10 cellular contexts compared by ENCODE assay signal in the genomic region with DNA sequence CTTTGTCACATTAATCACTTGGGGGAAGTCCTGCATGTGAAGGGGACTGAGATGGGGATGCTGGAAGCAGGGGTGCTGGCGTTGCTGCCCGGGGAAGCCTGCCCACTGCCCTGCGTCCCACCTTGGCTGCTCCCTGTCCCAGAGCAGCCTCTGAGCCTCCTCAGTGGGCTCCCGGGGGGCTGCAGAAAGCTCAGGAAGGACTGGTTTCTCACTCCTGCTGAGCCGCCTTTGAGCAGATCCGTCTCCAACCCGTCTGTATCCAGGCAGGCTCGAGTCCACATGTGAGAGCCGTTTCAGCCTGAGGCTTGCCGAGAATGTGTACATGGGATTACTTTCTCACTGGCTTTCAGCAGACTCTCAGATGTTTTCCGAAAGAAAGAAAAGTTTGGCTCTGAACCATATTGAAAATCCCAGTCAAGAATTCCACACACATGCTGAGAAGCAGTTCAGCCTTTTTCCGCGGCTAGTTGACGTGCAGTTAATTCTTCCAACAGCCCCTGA.
DNase-seq lines count a peak whose midpoint lies in the region; ATAC-seq and TF ChIP-seq lines count a peak whose summit lies in the region.
"Had no signal": no experiment of that assay in that cellular context is flagged by ENCODE, and none has a peak within 500 bp of the region (broad histone marks: within the 10 kb centered on the region; RNA-seq: fewer than 3 reads in every experiment).

No MANE protein-coding gene starts in this region.

- ATAC-seq in Right ventricle myocardium superior (ENCODE audit: poor library complexity): peak; percentile 42
- no peak for ATAC-seq in Right ventricle myocardium inferior
- no peak for ATAC-seq in GM21737 (IDR thresholded peaks at IDR 0.05; ENCODE audit: unreplicated experiment)
- ATAC-seq in HG03159 (IDR thresholded peaks at IDR 0.05; ENCODE audit: unreplicated experiment): no peak

- no peaks in the 10 kb centered on the region for H3K4me1 ChIP-seq in urinary bladder (ENCODE audit: insufficient read depth)

- H3K27ac ChIP-seq in urinary bladder (ENCODE audit: low read depth): peak overlapping the region; percentile 84

- CTCF ChIA-PET in activated CD4-positive, alpha-beta memory T cell treated with anti-CD3 and anti-CD28 coated beads for 36 hours (lab: Charles Lee): no interaction called here

- POLR2A ChIA-PET in activated CD4-positive, alpha-beta memory T cell treated with anti-CD3 and anti-CD28 coated beads for 36 hours (lab: Charles Lee): no interaction called here

- intact Hi-C loops in Right ventricle myocardium superior (cut with DNase I): no loop called here
- intact Hi-C loops in Right ventricle myocardium inferior (cut with DNase I): no loop called here
- intact Hi-C loops in activated CD4-positive, alpha-beta memory T cell treated with anti-CD3 and anti-CD28 coated beads for 36 hours (cut with micrococcal nuclease): no loop called here

- H3K4me3 Mint-ChIP-seq in nephron: peak overlapping the region; percentile 2 to 29 (median 19)
- H3K4me3 Mint-ChIP-seq in activated CD4-positive, alpha-beta memory T cell treated with anti-CD3 and anti-CD28 coated beads for 36 hours: no peak overlapping the region
- H3K4me3 Mint-ChIP-seq: IgD-negative memory B cell had no signal

- peak overlapping the region; percentile 66 to 91 (median 80) for H3K27ac Mint-ChIP-seq in nephron
- no peak overlapping the region for H3K27ac Mint-ChIP-seq in activated CD4-positive, alpha-beta memory T cell treated with anti-CD3 and anti-CD28 coated beads for 36 hours
- H3K27ac Mint-ChIP-seq: IgD-negative memory B cell had no signal

- peaks cover 3% of the 10 kb centered on the region for H3K36me3 Mint-ChIP-seq in nephron (ENCODE audit: low read depth)
- H3K36me3 Mint-ChIP-seq in activated CD4-positive, alpha-beta memory T cell treated with anti-CD3 and anti-CD28 coated beads for 36 hours: no peaks in the 10 kb centered on the region
- H3K36me3 Mint-ChIP-seq: IgD-negative memory B cell had no signal

- H3K36me3 ChIP-seq in urinary bladder (ENCODE audit: insufficient read depth): no peaks in the 10 kb centered on the region

- H3K27me3 Mint-ChIP-seq in nephron (ENCODE audit: low read depth): peaks cover 5% of the 10 kb centered on the region
- H3K27me3 Mint-ChIP-seq in activated CD4-positive, alpha-beta memory T cell treated with anti-CD3 and anti-CD28 coated beads for 36 hours: no peaks in the 10 kb centered on the region

- H3K9me3 Mint-ChIP-seq in nephron: peaks cover 4% of the 10 kb centered on the region
- peaks cover 5% of the 10 kb centered on the region for H3K9me3 Mint-ChIP-seq in activated CD4-positive, alpha-beta memory T cell treated with anti-CD3 and anti-CD28 coated beads for 36 hours

- peaks cover 63% of the 10 kb centered on the region for H3K4me1 Mint-ChIP-seq in nephron
- H3K4me1 Mint-ChIP-seq in activated CD4-positive, alpha-beta memory T cell treated with anti-CD3 and anti-CD28 coated beads for 36 hours (ENCODE audit: low read depth): no peaks in the 10 kb centered on the region
- H3K4me1 Mint-ChIP-seq: IgD-negative memory B cell had no signal

- DNase-seq in Right ventricle myocardium superior: no peak
- no peak for DNase-seq in Right ventricle myocardium inferior (ENCODE audit: missing footprints)
- peak; percentile 78 for DNase-seq in fibroblast of peridontal ligament (ENCODE audit: extremely low read depth)
- DNase-seq in activated CD4-positive, alpha-beta memory T cell treated with anti-CD3 and anti-CD28 coated beads for 36 hours: no peak
- DNase-seq: NCI-H2081 treated with DMSO at 0.1 percent for 48 hours had no signal

- WGBS in urinary bladder: 22% methylated on average over 14 of the region's 14 CpGs

- no peak overlapping the region for H3K4me3 ChIP-seq in urinary bladder (ENCODE audit: low read depth, low read length)

- no peak for TF ChIP-seq CTCF in nephron (IDR thresholded peaks at IDR 0.05; ENCODE audit: unreplicated experiment in 3 of 3)
